In genomic region chr6:99602519-99603420, GRCh38 we compare ENCODE assay signal across 9 cellular contexts. TPM values are rescaled to one million over a fixed set of nuclear protein-coding genes. Genes with fewer than 3 reads are reported as not detected.
DNase-seq lines count a peak whose midpoint lies in the region; ATAC-seq and TF ChIP-seq lines count a peak whose summit lies in the region.
"Had no signal": no experiment of that assay in that cellular context is flagged by ENCODE, and none has a peak within 500 bp of the region (broad histone marks: within the 10 kb centered on the region; RNA-seq: fewer than 3 reads in every experiment).

No MANE protein-coding gene starts in this region.

- in situ Hi-C loops in brain microvascular endothelial cell (cut with HindIII; ENCODE audit: low pct_ligation_motif_present, low sequenced_read_pairs): loop anchor here (25.0 kb wide), 1 partner anchor 860 kb away; the partner anchor contains the start of gene SIM1

- no peaks in the 10 kb centered on the region for H3K9me3 ChIP-seq in right atrium auricular region
- H3K9me3 ChIP-seq in mesodermal cell (ENCODE audit: control insufficient read depth, low read length): no peaks in the 10 kb centered on the region

- CTCF ChIA-PET in activated CD4-positive, alpha-beta memory T cell treated with anti-CD3 and anti-CD28 coated beads, Interleukin-2, amount 10 ng/mL, durations not matched to agents 7 days and 5 days (lab: Charles Lee): interaction anchor here (0.9 to 1.6 kb wide), 2 partner anchors 143 to 273 kb away, joined by 3 read pairs; no protein-coding TSS in a partner anchor

- H3K4me1 Mint-ChIP-seq in activated CD4-positive, alpha-beta memory T cell treated with anti-CD3 and anti-CD28 coated beads, Interleukin-2, amount 10 ng/mL, durations not matched to agents 7 days and 5 days: peaks cover 31% of the 10 kb centered on the region

- no peaks in the 10 kb centered on the region for H3K9me3 Mint-ChIP-seq in activated CD4-positive, alpha-beta memory T cell treated with anti-CD3 and anti-CD28 coated beads, Interleukin-2, amount 10 ng/mL, durations not matched to agents 7 days and 5 days

- WGBS in mesodermal cell (ENCODE audit: insufficient coverage in 2 of 2), 2 experiments: 1 to 2% methylated on average over 50 to 52 of the region's 54 CpGs

- H3K27ac ChIP-seq in right atrium auricular region: no peak overlapping the region
- H3K27ac ChIP-seq in mesodermal cell (ENCODE audit: low read depth, low read length, severe bottlenecking): no peak overlapping the region
- H3K27ac ChIP-seq in brain microvascular endothelial cell: no peak overlapping the region

- H3K27me3 ChIP-seq in right atrium auricular region: peaks cover 61 to 78% of the 10 kb centered on the region in 2 donors
- H3K27me3 ChIP-seq in brain microvascular endothelial cell (replicated peaks): peaks cover 80% of the 10 kb centered on the region

- peaks cover 93% of the 10 kb centered on the region for H3K27me3 Mint-ChIP-seq in activated CD4-positive, alpha-beta memory T cell treated with anti-CD3 and anti-CD28 coated beads, Interleukin-2, amount 10 ng/mL, durations not matched to agents 7 days and 5 days

- TF ChIP-seq CTCF in right atrium auricular region (IDR thresholded peaks at IDR 0.05) (no peak), brain microvascular endothelial cell (IDR thresholded peaks at IDR 0.05; ENCODE audit: low read depth, low read length, missing control alignments) (no peak)

- DNase-seq in left cardiac atrium (no peak), right atrium auricular region (ENCODE audit: low spot score) (no peak), brain microvascular endothelial cell (no peak), iPS-NIHi11 (ENCODE audit: low spot score) (no peak), NCI-H1105 (lab: John Stamatoyannopoulos, UW) (no peak)
- no peak for DNase-seq in activated CD4-positive, alpha-beta memory T cell treated with anti-CD3 and anti-CD28 coated beads, Interleukin-2, amount 10 ng/mL, durations not matched to agents 7 days and 5 days

- peak overlapping the region in 1 of 2 donors; percentile 33 for H3K4me3 ChIP-seq in right atrium auricular region
- H3K4me3 ChIP-seq in mesodermal cell (ENCODE audit: extremely low read depth, insufficient read depth, low read length, poor library complexity, severe bottlenecking): peak overlapping the region; percentile 20
- H3K4me3 ChIP-seq in brain microvascular endothelial cell (ENCODE audit: low read depth, low read length): no peak overlapping the region

- peak overlapping the region; percentile 19 for H3K4me3 Mint-ChIP-seq in activated CD4-positive, alpha-beta memory T cell treated with anti-CD3 and anti-CD28 coated beads, Interleukin-2, amount 10 ng/mL, durations not matched to agents 7 days and 5 days

- POLR2A ChIA-PET in activated CD4-positive, alpha-beta memory T cell treated with anti-CD3 and anti-CD28 coated beads, Interleukin-2, amount 10 ng/mL, durations not matched to agents 7 days and 5 days (lab: Charles Lee): interaction anchor here (0.7 to 3.2 kb wide), 3 partner anchors 11 to 34 kb away, joined by 3 to 9 read pairs (median 3); partner anchors contain the start of gene CCNC

- ATAC-seq in left cardiac atrium: peak; percentile 24 to 30
- no peak for ATAC-seq in GM19463 (IDR thresholded peaks at IDR 0.05; ENCODE audit: unreplicated experiment)

- intact Hi-C loops in left cardiac atrium (cut with DNase I): no loop called here

- H3K36me3 ChIP-seq in right atrium auricular region (no peaks in the 10 kb centered on the region), mesodermal cell (ENCODE audit: control insufficient read depth, insufficient read depth, low read length) (no peaks in the 10 kb centered on the region), brain microvascular endothelial cell (replicated peaks) (no peaks in the 10 kb centered on the region)

- peaks cover 8% of the 10 kb centered on the region for H3K36me3 Mint-ChIP-seq in activated CD4-positive, alpha-beta memory T cell treated with anti-CD3 and anti-CD28 coated beads, Interleukin-2, amount 10 ng/mL, durations not matched to agents 7 days and 5 days (ENCODE audit: low read depth)

- H3K4me1 ChIP-seq in right atrium auricular region (peaks cover 0 to 36% of the 10 kb centered on the region in 2 donors), mesodermal cell (ENCODE audit: control insufficient read depth, insufficient read depth, low read length, poor library complexity, severe bottlenecking) (no peaks in the 10 kb centered on the region)

- H3K27ac Mint-ChIP-seq in activated CD4-positive, alpha-beta memory T cell treated with anti-CD3 and anti-CD28 coated beads, Interleukin-2, amount 10 ng/mL, durations not matched to agents 7 days and 5 days: no peak overlapping the region

RNA-seq across cellular contexts. Expression of gene PRDM13, which starts 3.9 kb away (rescaled TPM):
- total RNA-seq in left cardiac atrium (not detected), right atrium auricular region (not detected)
- total RNA-seq in activated CD4-positive, alpha-beta memory T cell treated with anti-CD3 and anti-CD28 coated beads, Interleukin-2, amount 10 ng/mL, durations not matched to agents 7 days and 5 days: not detected
- not detected for polyA plus RNA-seq in mesodermal cell (2013, experiment 1 of 2)
- not detected for polyA plus RNA-seq in mesodermal cell (2013, experiment 2 of 2)
- total RNA-seq: HT1080 had no signal

RNA-seq across cellular contexts. Expression of gene CCNC, which starts 34.3 kb away (rescaled TPM):
- total RNA-seq in left cardiac atrium (10 to 100 TPM; 20.6 to 28.9 TPM), right atrium auricular region (10 to 100 TPM; 17.6 to 23.1 TPM)
- total RNA-seq in activated CD4-positive, alpha-beta memory T cell treated with anti-CD3 and anti-CD28 coated beads, Interleukin-2, amount 10 ng/mL, durations not matched to agents 7 days and 5 days: 10 to 100 TPM; 41.5 to 45.4 TPM
- 54.4 TPM for polyA plus RNA-seq in mesodermal cell (2013, experiment 1 of 2)
- polyA plus RNA-seq in mesodermal cell (2013, experiment 2 of 2): 66.3 TPM
